ENCODE assay signal across 16 cellular contexts in the genomic region with DNA sequence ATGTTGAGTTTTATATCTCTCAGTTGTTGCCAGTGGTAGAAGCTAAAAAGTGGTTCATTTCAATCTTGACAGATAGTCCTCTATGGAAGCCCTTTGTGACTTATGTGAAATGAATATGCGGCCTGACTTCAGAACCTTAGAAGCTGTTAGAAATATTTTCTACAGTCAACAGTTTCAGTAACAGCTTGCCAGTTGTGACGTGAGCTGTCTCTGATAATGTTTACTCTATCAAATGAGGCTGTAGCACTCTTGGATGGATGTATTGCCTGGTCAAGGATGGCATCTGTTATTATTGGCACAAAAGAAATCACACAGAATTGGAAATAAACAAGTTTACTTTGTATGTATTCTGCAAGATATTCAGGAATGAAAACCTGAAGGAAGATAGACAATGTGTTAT. TPM values are rescaled to one million over a fixed set of nuclear protein-coding genes. Genes with fewer than 3 reads are reported as not detected.
A peak's percentile ranks its signal among the peaks of the same experiment; 100 is the strongest.
DNase-seq lines count a peak whose midpoint lies in the region; ATAC-seq and TF ChIP-seq lines count a peak whose summit lies in the region.
"Had no signal": no experiment of that assay in that cellular context is flagged by ENCODE, and none has a peak within 500 bp of the region (broad histone marks: within the 10 kb centered on the region; RNA-seq: fewer than 3 reads in every experiment).

No MANE protein-coding gene starts in this region.

- H3K4me1 ChIP-seq in right cardiac atrium (ENCODE audit: control insufficient read depth, insufficient read depth, low read length): no peaks in the 10 kb centered on the region
- H3K4me1 ChIP-seq: HAP-1 had no signal

- H3K27ac ChIP-seq in right cardiac atrium (ENCODE audit: low read length): no peak overlapping the region

- H3K27me3 ChIP-seq in right cardiac atrium (ENCODE audit: control insufficient read depth, insufficient read depth): no peaks in the 10 kb centered on the region

- H3K4me3 ChIP-seq in LNCaP clone FGC (ENCODE audit: low read depth, low read length) (no peak overlapping the region), right cardiac atrium (ENCODE audit: low read length) (no peak overlapping the region)
- H3K4me3 ChIP-seq: GM23338, HAP-1 had no signal

- H3K9me3 ChIP-seq in right cardiac atrium (ENCODE audit: control insufficient read depth, low read length): no peaks in the 10 kb centered on the region
- H3K9me3 ChIP-seq: HAP-1, SK-N-SH had no signal

- WGBS in right cardiac atrium: 49% methylated on average over 2 of the region's 2 CpGs

- intact Hi-C loops in right cardiac atrium (cut with DNase I): no loop called here

- no peak for TF ChIP-seq CTCF in LNCaP clone FGC (IDR thresholded peaks at IDR 0.05; ENCODE audit: control insufficient read depth, extremely low read depth, insufficient read depth)

- ATAC-seq in right cardiac atrium (peak; percentile 20 to 59), GM21360 (IDR thresholded peaks at IDR 0.05; ENCODE audit: unreplicated experiment) (no peak)
- ATAC-seq: GM23338 had no signal

- peak; percentile 83 for DNase-seq in LNCaP clone FGC (ENCODE audit: low read depth)
- DNase-seq in NCI-H446 (lab: John Stamatoyannopoulos, UW): peak; percentile 94
- peak; percentile 44 for DNase-seq in SHP77 treated with DMSO at 0.1 percent for 48 hours (lab: John Stamatoyannopoulos, UW)
- no peak for DNase-seq in right cardiac atrium
- DNase-seq in NCI-H1436 (lab: John Stamatoyannopoulos, UW): no peak
- DNase-seq in effector CD8-positive, alpha-beta T cell (lab: John Stamatoyannopoulos, UW): no peak
- DNase-seq: CD4-positive, CD25-positive, alpha-beta regulatory T cell; KG1; NCI-H1092 treated with DMSO at 0.1 percent for 48 hours; NCI-H2107; NCI-H524; SIG-M5; SK-N-SH had no signal

RNA-seq across cellular contexts. Expression of a gene that starts 31.9 kb away (rescaled TPM):
- 10 to 100 TPM; 20.1 to 34.8 (median 26.1) TPM for total RNA-seq in right cardiac atrium
- polyA plus RNA-seq in right cardiac atrium: 20.4 TPM
- total RNA-seq: CD4-positive, CD25-positive, alpha-beta regulatory T cell had no signal
- polyA plus RNA-seq: CD4-positive, CD25-positive, alpha-beta regulatory T cell had no signal

Comparison
In these comparisons a context has a peak if more than half of its experiments do, and no peak if none do; other contexts are left out.
1. DNase-seq: peak in LNCaP clone FGC (single experiment), NCI-H446 (2 of 2) and SHP77 treated with DMSO at 0.1 percent for 48 hours (single experiment); none in right cardiac atrium (0 of 3), NCI-H1436 (single experiment) and effector CD8-positive, alpha-beta T cell (single experiment).